20 cellular contexts compared by ENCODE assay signal in genomic region chr11:26904114-26904513, GRCh38.
"Had no signal": no experiment of that assay in that cellular context is flagged by ENCODE, and none has a peak within 500 bp of the region (broad histone marks: within the 10 kb centered on the region; RNA-seq: fewer than 3 reads in every experiment).

No MANE protein-coding gene starts in this region.

- DNase-seq: activated CD4-positive, alpha-beta T cell treated with anti-CD3 and anti-CD28 coated beads, Interleukin-2, amount 10 ng/mL, durations not matched to agents 7 days and 5 days; activated CD4-positive, CD25-positive, alpha-beta regulatory T cell; activated CD8-positive, alpha-beta memory T cell treated with anti-CD3 and anti-CD28 coated beads, Interleukin-2, amount 50 U/mL, for 48 hours; activated gamma-delta T cell; activated T-cell treated with anti-CD3 and anti-CD28 coated beads, Interleukin-2, amount 50 U/mL, for 72 hours; amniotic stem cell; central memory CD4-positive, alpha-beta T cell; effector CD8-positive, alpha-beta T cell; foreskin keratinocyte; naive thymus-derived CD8-positive, alpha-beta T cell; stimulated activated CD4-positive, alpha-beta T cell treated with anti-CD3 and anti-CD28 coated beads, Interleukin-15, amount 100 ng/mL, for 24 hours; stimulated activated CD4-positive, alpha-beta T cell treated with anti-CD3 and anti-CD28 coated beads, Interleukin-4, amount 100 ng/mL, for 1 hour; stimulated activated naive B cell treated with anti-CD40 and anti-IgM and Interleukin-4, amounts not matched to agents 10 μg/mL and 1 μg/mL and 100 μg/mL, for 72 hours; tibial artery; uterus had no signal

- H3K4me3 ChIP-seq: right atrium auricular region, skin epidermis, tibial artery, uterus had no signal

- H3K27ac ChIP-seq: right atrium auricular region, skin epidermis, tibial artery, uterus had no signal

- H3K27ac Mint-ChIP-seq: activated CD4-positive, alpha-beta T cell treated with anti-CD3 and anti-CD28 coated beads, Interleukin-2, amount 10 ng/mL, durations not matched to agents 7 days and 5 days; activated naive CD4-positive, alpha-beta T cell treated with anti-CD3 and anti-CD28 coated beads, Interleukin-2, amount 50 U/mL, for 72 hours; activated T-cell treated with anti-CD3 and anti-CD28 coated beads, Interleukin-2, amount 50 U/mL, for 72 hours; naive thymus-derived CD8-positive, alpha-beta T cell; stimulated activated naive B cell treated with anti-CD40 and anti-IgM and Interleukin-4, amounts not matched to agents 10 μg/mL and 1 μg/mL and 100 μg/mL, for 72 hours had no signal

- H3K27me3 Mint-ChIP-seq: activated CD4-positive, alpha-beta T cell treated with anti-CD3 and anti-CD28 coated beads, Interleukin-2, amount 10 ng/mL, durations not matched to agents 7 days and 5 days; brain; naive thymus-derived CD8-positive, alpha-beta T cell; stimulated activated naive B cell treated with anti-CD40 and anti-IgM and Interleukin-4, amounts not matched to agents 10 μg/mL and 1 μg/mL and 100 μg/mL, for 72 hours had no signal

- H3K36me3 Mint-ChIP-seq: brain; naive thymus-derived CD8-positive, alpha-beta T cell; stimulated activated naive B cell treated with anti-CD40 and anti-IgM and Interleukin-4, amounts not matched to agents 10 μg/mL and 1 μg/mL and 100 μg/mL, for 72 hours had no signal

- H3K36me3 ChIP-seq: right atrium auricular region, tibial artery, uterus had no signal

- H3K4me3 Mint-ChIP-seq: activated CD4-positive, alpha-beta T cell treated with anti-CD3 and anti-CD28 coated beads, Interleukin-2, amount 10 ng/mL, durations not matched to agents 7 days and 5 days; activated T-cell treated with anti-CD3 and anti-CD28 coated beads, Interleukin-2, amount 50 U/mL, for 72 hours; brain; naive thymus-derived CD8-positive, alpha-beta T cell; stimulated activated naive B cell treated with anti-CD40 and anti-IgM and Interleukin-4, amounts not matched to agents 10 μg/mL and 1 μg/mL and 100 μg/mL, for 72 hours had no signal

- FAIRE-seq: TTC549 had no signal

- H3K4me1 Mint-ChIP-seq: activated CD4-positive, alpha-beta T cell treated with anti-CD3 and anti-CD28 coated beads, Interleukin-2, amount 10 ng/mL, durations not matched to agents 7 days and 5 days; naive thymus-derived CD8-positive, alpha-beta T cell; stimulated activated naive B cell treated with anti-CD40 and anti-IgM and Interleukin-4, amounts not matched to agents 10 μg/mL and 1 μg/mL and 100 μg/mL, for 72 hours had no signal

- H3K4me1 ChIP-seq: foreskin keratinocyte, right atrium auricular region, uterus had no signal

- H3K9me3 ChIP-seq: right atrium auricular region, tibial artery, uterus had no signal
